Comparison of ENCODE assay signal across 28 cellular contexts in genomic region chr16:12578001-12578400, GRCh38.
"Had no signal": no experiment of that assay in that cellular context is flagged by ENCODE, and none has a peak within 500 bp of the region (broad histone marks: within the 10 kb centered on the region; RNA-seq: fewer than 3 reads in every experiment).

No MANE protein-coding gene starts in this region.

- DNase-seq: activated B cell treated with CpG ODN at 0.5 μM for 24 hours; activated CD4-positive, alpha-beta T cell treated with anti-CD3 and anti-CD28 coated beads for 1 hour; activated CD4-positive, alpha-beta T cell treated with anti-CD3 and anti-CD28 coated beads, Interleukin-2, amount 10 ng/mL, durations not matched to agents 24 days and 14 days; activated CD4-positive, alpha-beta T cell treated with anti-CD3 and anti-CD28 coated beads, Interleukin-2, amount 50 U/mL, for 48 hours; activated CD8-positive, alpha-beta memory T cell treated with anti-CD3 and anti-CD28 coated beads, Interleukin-2, amount 10 ng/mL, durations not matched to agents 7 days and 5 days; activated effector memory CD4-positive, alpha-beta T cell treated with anti-CD3 and anti-CD28 coated beads, Interleukin-2, amount 50 U/mL, for 16 hours; activated naive CD4-positive, alpha-beta T cell treated with Interleukin-2 at 50 U/mL for 16 hours; activated naive CD8-positive, alpha-beta T cell treated with anti-CD3 and anti-CD28 coated beads, Interleukin-2, amount 50 U/mL, for 24 hours; activated T-cell treated with anti-CD3 and anti-CD28 coated beads, Interleukin-2, amount 50 U/mL, for 24 hours; amniotic stem cell; body of pancreas; MG63; MV-4-11; NCI-H1092 treated with DMSO at 0.1 percent for 48 hours; NCI-H1417 treated with DMSO at 0.1 percent for 48 hours; NCI-H1694; NCI-H2029; NCI-H2107; NCI-H2171 treated with DMSO at 0.1 percent for 48 hours; NCI-H226; NCI-H510A; NCI-H69; PC-3; SHP77 treated with DMSO at 0.1 percent for 48 hours had no signal

- FAIRE-seq: bronchial epithelial cell, RCC 7860 had no signal

- H3K4me3 ChIP-seq: ascending aorta, body of pancreas, MG63 had no signal

- H3K4me1 ChIP-seq: ascending aorta, body of pancreas had no signal

- H3K27ac ChIP-seq: ascending aorta, body of pancreas had no signal

- H3K9me3 ChIP-seq: ascending aorta, body of pancreas, MG63 had no signal

- H3K36me3 ChIP-seq: ascending aorta, MG63 had no signal

- H3K27me3 ChIP-seq: ascending aorta, body of pancreas, MG63 had no signal

- ATAC-seq: activated CD8-positive, alpha-beta memory T cell treated with anti-CD3 and anti-CD28 coated beads, Interleukin-2, amount 10 ng/mL, durations not matched to agents 7 days and 5 days; activated naive CD4-positive, alpha-beta T cell treated with anti-CD3 and anti-CD28 coated beads, Interleukin-2, amount 50 U/mL, for 72 hours; activated naive CD8-positive, alpha-beta T cell treated with anti-CD3 and anti-CD28 coated beads, Interleukin-2, amount 50 U/mL, for 24 hours; body of pancreas; PC-3 had no signal
